ENCODE assay signal across 9 cellular contexts in genomic region chr1:183871142-183871541, GRCh38.
DNase-seq lines count a peak whose midpoint lies in the region; ATAC-seq and TF ChIP-seq lines count a peak whose summit lies in the region.
"Had no signal": no experiment of that assay in that cellular context is flagged by ENCODE, and none has a peak within 500 bp of the region (broad histone marks: within the 10 kb centered on the region; RNA-seq: fewer than 3 reads in every experiment).

No MANE protein-coding gene starts in this region.

- TF ChIP-seq CTCF in breast epithelium (IDR thresholded peaks at IDR 0.05) (no peak), transverse colon (IDR thresholded peaks at IDR 0.05) (no peak)

- no peak for TF ChIP-seq EP300 in transverse colon (IDR thresholded peaks at IDR 0.05; ENCODE audit: low read depth)

- in situ Hi-C loops in transverse colon (cut with MboI; ENCODE audit: low pct_ligation_motif_present in 1 of 4, low pct_unique_long_range_greater_than_20kb in 1 of 4, low sequenced_read_pairs in 3 of 4), result no loop called here

- ATAC-seq in GM21717 (IDR thresholded peaks at IDR 0.05; ENCODE audit: unreplicated experiment), result no peak
- ATAC-seq in HG03469 (IDR thresholded peaks at IDR 0.05; ENCODE audit: unreplicated experiment), result no peak

- H3K27me3 ChIP-seq in breast epithelium (no peaks in the 10 kb centered on the region), transverse colon (no peaks in the 10 kb centered on the region)

- H3K9me3 ChIP-seq in breast epithelium, result no peaks in the 10 kb centered on the region
- no peaks in the 10 kb centered on the region for H3K9me3 ChIP-seq in transverse colon

- H3K36me3 ChIP-seq in breast epithelium (no peaks in the 10 kb centered on the region), transverse colon (no peaks in the 10 kb centered on the region)

- peaks cover 0 to 7% of the 10 kb centered on the region in 2 donors for H3K4me1 ChIP-seq in breast epithelium
- H3K4me1 ChIP-seq in transverse colon, result peaks cover 0 to 40% (median 6%) of the 10 kb centered on the region in 4 donors

- intact Hi-C loops in breast epithelium (cut with DNase I; ENCODE audit: low total_unique reads), result no loop called here
- intact Hi-C loops in transverse colon (cut with DNase I; ENCODE audit: low total_unique reads), result no loop called here

- H3K27ac ChIP-seq in breast epithelium (peak overlapping the region; percentile 82 to 95), transverse colon (peak overlapping the region; percentile 54 to 75 (median 71))

- 58 to 62% methylated on average over 3 of the region's 3 CpGs for WGBS in transverse colon (ENCODE audit: low coverage in 1 of 2), 2 donors

- TF ChIP-seq POLR2A in breast epithelium (IDR thresholded peaks at IDR 0.05) (no peak), transverse colon (IDR thresholded peaks at IDR 0.05) (no peak)

- H3K4me3 ChIP-seq in breast epithelium (no peak overlapping the region), transverse colon (no peak overlapping the region)

- DNase-seq in NCI-H2107 treated with DMSO at 0.1 percent for 48 hours (lab: John Stamatoyannopoulos, UW; ENCODE audit: unreplicated experiment), result peak; percentile 2
- no peak for DNase-seq in NCI-H2107 (lab: John Stamatoyannopoulos, UW)
- DNase-seq in breast epithelium (ENCODE audit: low spot score in 2 of 2), result no peak
- peak; percentile 66 for DNase-seq in left kidney (ENCODE audit: low read depth, low spot score)
- DNase-seq in transverse colon, result no peak
- no peak for DNase-seq in activated CD4-positive, alpha-beta T cell treated with anti-CD3 and anti-CD28 coated beads for 4 hours
- DNase-seq: stimulated activated CD4-positive, alpha-beta T cell treated with anti-CD3 and anti-CD28 coated beads, Interleukin-2, amount 100 ng/mL, for 48 hours had no signal

Comparison
In these comparisons a context has a peak if more than half of its experiments do, and no peak if none do; other contexts are left out.
1. DNase-seq: peak in NCI-H2107 treated with DMSO at 0.1 percent for 48 hours (single experiment) and left kidney (single experiment); none in NCI-H2107 (single experiment), breast epithelium (0 of 2), transverse colon (single experiment) and activated CD4-positive, alpha-beta T cell treated with anti-CD3 and anti-CD28 coated beads for 4 hours (0 of 2).